ENCODE assay signal across 8 cellular contexts in the genomic region with DNA sequence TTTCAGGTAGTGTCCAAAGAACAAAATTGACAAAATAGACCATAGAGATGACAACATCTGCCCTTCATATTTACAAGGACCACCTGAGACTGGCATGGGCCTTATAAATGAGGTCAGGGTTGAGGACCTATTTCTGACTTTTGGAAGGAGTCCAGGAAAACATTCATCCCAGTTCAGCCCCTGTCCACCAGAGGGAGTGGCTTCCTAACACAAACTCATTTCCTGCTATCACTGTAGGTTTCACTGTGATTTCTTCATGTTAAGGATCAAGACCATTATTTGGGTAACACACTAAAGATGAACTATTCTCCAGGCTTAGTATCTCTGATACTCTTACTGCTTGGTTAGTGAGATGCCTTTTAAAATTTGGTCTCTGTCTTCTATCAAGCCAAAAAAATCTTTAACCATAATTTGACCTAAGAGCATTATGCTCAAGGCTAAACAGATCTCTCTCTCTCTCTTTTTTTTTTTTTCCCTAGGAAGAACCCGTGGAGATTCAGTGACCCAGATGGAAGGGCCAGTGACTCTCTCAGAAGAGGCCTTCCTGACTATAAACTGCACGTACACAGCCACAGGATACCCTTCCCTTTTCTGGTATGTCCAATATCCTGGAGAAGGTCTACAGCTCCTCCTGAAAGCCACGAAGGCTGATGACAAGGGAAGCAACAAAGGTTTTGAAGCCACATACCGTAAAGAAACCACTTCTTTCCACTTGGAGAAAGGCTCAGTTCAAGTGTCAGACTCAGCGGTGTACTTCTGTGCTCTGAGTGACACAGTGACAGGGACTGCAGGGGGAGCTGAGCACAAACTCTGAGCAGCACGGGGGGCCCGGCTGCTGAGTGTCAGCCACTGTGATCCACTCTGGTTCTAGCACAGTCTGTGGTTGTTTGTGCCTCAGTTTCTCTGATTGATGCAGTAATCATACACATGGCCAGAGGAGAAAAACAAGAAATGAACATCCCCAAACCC.
DNase-seq lines count a peak whose midpoint lies in the region; ATAC-seq and TF ChIP-seq lines count a peak whose summit lies in the region.

No MANE protein-coding gene starts in this region.

- H3K27me3 Mint-ChIP-seq in activated naive CD8-positive, alpha-beta T cell = no peaks in the 10 kb centered on the region

- intact Hi-C loops in prostate gland (cut with DNase I) = no loop called here

- 53% methylated on average over 7 of the region's 7 CpGs for WGBS in liver
- 65% methylated on average over 7 of the region's 7 CpGs for WGBS in prostate gland

- H3K9me3 Mint-ChIP-seq in activated naive CD8-positive, alpha-beta T cell (ENCODE audit: low read depth) = no peaks in the 10 kb centered on the region

- H3K4me1 ChIP-seq in liver (ENCODE audit: control insufficient read depth in 4 of 4, insufficient read depth in 4 of 4, low read length in 3 of 4) = no peaks in the 10 kb centered on the region
- no peaks in the 10 kb centered on the region for H3K4me1 ChIP-seq in prostate gland (replicated peaks)

- H3K27ac ChIP-seq in liver (ENCODE audit: low read depth in 1 of 2, low read length in 2 of 2) = no peak overlapping the region
- H3K27ac ChIP-seq in prostate gland = no peak overlapping the region

- peaks cover 25% of the 10 kb centered on the region for H3K4me1 Mint-ChIP-seq in activated naive CD8-positive, alpha-beta T cell (ENCODE audit: low read depth)

- peak overlapping the region; percentile 77 for H3K4me3 Mint-ChIP-seq in activated naive CD8-positive, alpha-beta T cell

- TF ChIP-seq CTCF in liver (IDR thresholded peaks at IDR 0.05; ENCODE audit: low read depth, low read length, missing input control) = peak; percentile 45
- no peak for TF ChIP-seq CTCF in prostate gland (IDR thresholded peaks at IDR 0.05)

- peak; percentile 3 to 6 for DNase-seq in SHP77 (lab: John Stamatoyannopoulos, UW)
- DNase-seq in SHP77 treated with DMSO at 0.1 percent for 48 hours (lab: John Stamatoyannopoulos, UW) = no peak
- peak; percentile 95 for DNase-seq in NCI-H82 (lab: John Stamatoyannopoulos, UW)
- no peak for DNase-seq in prostate gland (ENCODE audit: low spot score)

- peaks cover 0 to 3% (median 0%) of the 10 kb centered on the region in 4 donors for H3K27me3 ChIP-seq in liver (ENCODE audit: control insufficient read depth in 4 of 4, insufficient read depth in 4 of 4, low read length in 3 of 4)
- H3K27me3 ChIP-seq in prostate gland (replicated peaks; ENCODE audit: insufficient read depth) = no peaks in the 10 kb centered on the region

- TF ChIP-seq POLR2A in prostate gland (IDR thresholded peaks at IDR 0.05) = no peak

- no peak overlapping the region for H3K9ac ChIP-seq in liver (ENCODE audit: low read depth in 1 of 2, low read length in 2 of 2)

- H3K4me3 ChIP-seq in liver (ENCODE audit: low read depth in 1 of 3, low read length in 3 of 3) (no peak overlapping the region), prostate gland (no peak overlapping the region)

- H3K9me3 ChIP-seq in liver (ENCODE audit: control insufficient read depth in 4 of 4, low read length in 3 of 4) = no peaks in the 10 kb centered on the region
- H3K9me3 ChIP-seq in prostate gland = no peaks in the 10 kb centered on the region

- peak overlapping the region; percentile 81 for H3K27ac Mint-ChIP-seq in activated naive CD8-positive, alpha-beta T cell

- H3K36me3 Mint-ChIP-seq in activated naive CD8-positive, alpha-beta T cell = no peaks in the 10 kb centered on the region

- H3K36me3 ChIP-seq in liver (ENCODE audit: control insufficient read depth in 4 of 4, insufficient read depth in 3 of 4, low read depth in 1 of 4, low read length in 3 of 4) (no peaks in the 10 kb centered on the region), prostate gland (no peaks in the 10 kb centered on the region)

- ATAC-seq in HG02623 (IDR thresholded peaks at IDR 0.05; ENCODE audit: unreplicated experiment) (no peak), GM19035 (IDR thresholded peaks at IDR 0.05; ENCODE audit: unreplicated experiment) (no peak)

- peak; percentile 39 to 63 for TF ChIP-seq RAD21 in liver (IDR thresholded peaks at IDR 0.05)

TF ChIP-seq in liver, 16 proteins besides CTCF, POLR2A, EP300 and RAD21:
- TF ChIP-seq RXRA (IDR thresholded peaks at IDR 0.05) (no peak), SP1 (IDR thresholded peaks at IDR 0.05) (no peak), FOXA2 (IDR thresholded peaks at IDR 0.05) (no peak), TAF1 (conservative IDR thresholded peaks at IDR 0.05) (no peak), FOXA1 (IDR thresholded peaks at IDR 0.05) (no peak), NR2F2 (IDR thresholded peaks at IDR 0.05) (no peak), JUND (IDR thresholded peaks at IDR 0.05) (no peak), EGR1 (IDR thresholded peaks at IDR 0.05; ENCODE audit: low read depth in 2 of 2) (no peak), HNF4G (IDR thresholded peaks at IDR 0.05) (no peak), YY1 (IDR thresholded peaks at IDR 0.05) (no peak), HNF4A (conservative IDR thresholded peaks at IDR 0.05) (no peak), GABPA (IDR thresholded peaks at IDR 0.05 in 1 of 2, conservative IDR thresholded peaks at IDR 0.05 in 1 of 2) (no peak)
- TF ChIP-seq, protein P1, sequence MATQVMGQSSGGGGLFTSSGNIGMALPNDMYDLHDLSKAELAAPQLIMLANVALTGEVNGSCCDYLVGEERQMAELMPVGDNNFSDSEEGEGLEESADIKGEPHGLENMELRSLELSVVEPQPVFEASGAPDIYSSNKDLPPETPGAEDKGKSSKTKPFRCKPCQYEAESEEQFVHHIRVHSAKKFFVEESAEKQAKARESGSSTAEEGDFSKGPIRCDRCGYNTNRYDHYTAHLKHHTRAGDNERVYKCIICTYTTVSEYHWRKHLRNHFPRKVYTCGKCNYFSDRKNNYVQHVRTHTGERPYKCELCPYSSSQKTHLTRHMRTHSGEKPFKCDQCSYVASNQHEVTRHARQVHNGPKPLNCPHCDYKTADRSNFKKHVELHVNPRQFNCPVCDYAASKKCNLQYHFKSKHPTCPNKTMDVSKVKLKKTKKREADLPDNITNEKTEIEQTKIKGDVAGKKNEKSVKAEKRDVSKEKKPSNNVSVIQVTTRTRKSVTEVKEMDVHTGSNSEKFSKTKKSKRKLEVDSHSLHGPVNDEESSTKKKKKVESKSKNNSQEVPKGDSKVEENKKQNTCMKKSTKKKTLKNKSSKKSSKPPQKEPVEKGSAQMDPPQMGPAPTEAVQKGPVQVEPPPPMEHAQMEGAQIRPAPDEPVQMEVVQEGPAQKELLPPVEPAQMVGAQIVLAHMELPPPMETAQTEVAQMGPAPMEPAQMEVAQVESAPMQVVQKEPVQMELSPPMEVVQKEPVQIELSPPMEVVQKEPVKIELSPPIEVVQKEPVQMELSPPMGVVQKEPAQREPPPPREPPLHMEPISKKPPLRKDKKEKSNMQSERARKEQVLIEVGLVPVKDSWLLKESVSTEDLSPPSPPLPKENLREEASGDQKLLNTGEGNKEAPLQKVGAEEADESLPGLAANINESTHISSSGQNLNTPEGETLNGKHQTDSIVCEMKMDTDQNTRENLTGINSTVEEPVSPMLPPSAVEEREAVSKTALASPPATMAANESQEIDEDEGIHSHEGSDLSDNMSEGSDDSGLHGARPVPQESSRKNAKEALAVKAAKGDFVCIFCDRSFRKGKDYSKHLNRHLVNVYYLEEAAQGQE (IDR thresholded peaks at IDR 0.05) = no peak
- TF ChIP-seq, protein P2, sequence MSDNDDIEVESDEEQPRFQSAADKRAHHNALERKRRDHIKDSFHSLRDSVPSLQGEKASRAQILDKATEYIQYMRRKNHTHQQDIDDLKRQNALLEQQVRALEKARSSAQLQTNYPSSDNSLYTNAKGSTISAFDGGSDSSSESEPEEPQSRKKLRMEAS (IDR thresholded peaks at IDR 0.05) = no peak
- TF ChIP-seq, protein P3, sequence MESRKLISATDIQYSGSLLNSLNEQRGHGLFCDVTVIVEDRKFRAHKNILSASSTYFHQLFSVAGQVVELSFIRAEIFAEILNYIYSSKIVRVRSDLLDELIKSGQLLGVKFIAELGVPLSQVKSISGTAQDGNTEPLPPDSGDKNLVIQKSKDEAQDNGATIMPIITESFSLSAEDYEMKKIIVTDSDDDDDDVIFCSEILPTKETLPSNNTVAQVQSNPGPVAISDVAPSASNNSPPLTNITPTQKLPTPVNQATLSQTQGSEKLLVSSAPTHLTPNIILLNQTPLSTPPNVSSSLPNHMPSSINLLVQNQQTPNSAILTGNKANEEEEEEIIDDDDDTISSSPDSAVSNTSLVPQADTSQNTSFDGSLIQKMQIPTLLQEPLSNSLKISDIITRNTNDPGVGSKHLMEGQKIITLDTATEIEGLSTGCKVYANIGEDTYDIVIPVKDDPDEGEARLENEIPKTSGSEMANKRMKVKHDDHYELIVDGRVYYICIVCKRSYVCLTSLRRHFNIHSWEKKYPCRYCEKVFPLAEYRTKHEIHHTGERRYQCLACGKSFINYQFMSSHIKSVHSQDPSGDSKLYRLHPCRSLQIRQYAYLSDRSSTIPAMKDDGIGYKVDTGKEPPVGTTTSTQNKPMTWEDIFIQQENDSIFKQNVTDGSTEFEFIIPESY (IDR thresholded peaks at IDR 0.05) = no peak
- TF ChIP-seq, protein P4, sequence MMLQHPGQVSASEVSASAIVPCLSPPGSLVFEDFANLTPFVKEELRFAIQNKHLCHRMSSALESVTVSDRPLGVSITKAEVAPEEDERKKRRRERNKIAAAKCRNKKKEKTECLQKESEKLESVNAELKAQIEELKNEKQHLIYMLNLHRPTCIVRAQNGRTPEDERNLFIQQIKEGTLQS (IDR thresholded peaks at IDR 0.05) = no peak
TF ChIP-seq in liver: peak in this region for 0.

Comparison
In these comparisons a context has a peak if more than half of its experiments do, and no peak if none do; other contexts are left out.
1. DNase-seq: peak in SHP77 (2 of 2) and NCI-H82 (single experiment); none in SHP77 treated with DMSO at 0.1 percent for 48 hours (single experiment) and prostate gland (single experiment).